Comparison of ENCODE assay signal across 16 cellular contexts in genomic region chr4:38957947-38958346, GRCh38.
A peak's percentile ranks its signal among the peaks of the same experiment; 100 is the strongest.
DNase-seq lines count a peak whose midpoint lies in the region; ATAC-seq and TF ChIP-seq lines count a peak whose summit lies in the region.
"Had no signal": no experiment of that assay in that cellular context is flagged by ENCODE, and none has a peak within 500 bp of the region (broad histone marks: within the 10 kb centered on the region; RNA-seq: fewer than 3 reads in every experiment).

No MANE protein-coding gene starts in this region.

- H3K36me3 ChIP-seq in stomach smooth muscle (ENCODE audit: control insufficient read depth in 2 of 2, insufficient read depth in 2 of 2, low read length in 2 of 2) (no peaks in the 10 kb centered on the region), aorta (ENCODE audit: control insufficient read depth in 1 of 2, insufficient read depth in 2 of 2, low read length in 1 of 2) (no peaks in the 10 kb centered on the region)
- no peaks in the 10 kb centered on the region for H3K36me3 ChIP-seq in CD8-positive, alpha-beta T cell (ENCODE audit: insufficient read depth, low read length)

- peaks cover 2% of the 10 kb centered on the region for H3K4me1 Mint-ChIP-seq in activated T-cell treated with anti-CD3 and anti-CD28 coated beads, Interleukin-2, amount 50 U/mL, for 4 hours (ENCODE audit: low read depth)
- peaks cover 14% of the 10 kb centered on the region for H3K4me1 Mint-ChIP-seq in stimulated activated naive CD8-positive, alpha-beta T cell treated with anti-CD3 and anti-CD28 coated beads, Interleukin-15, amount 100 ng/mL, for 72 hours
- peaks cover 7% of the 10 kb centered on the region for H3K4me1 Mint-ChIP-seq in activated naive CD8-positive, alpha-beta T cell treated with anti-CD3 and anti-CD28 coated beads, Interleukin-2, amount 50 U/mL, for 24 hours
- H3K4me1 Mint-ChIP-seq in CD8-positive, alpha-beta T cell (ENCODE audit: low read depth), result no peaks in the 10 kb centered on the region

- H3K4me3 ChIP-seq in stomach smooth muscle (ENCODE audit: low read length in 2 of 2), result no peak overlapping the region
- no peak overlapping the region for H3K4me3 ChIP-seq in aorta (ENCODE audit: low read length in 2 of 2)
- H3K4me3 ChIP-seq in CD8-positive, alpha-beta T cell (ENCODE audit: low read depth, low read length), result no peak overlapping the region
- H3K4me3 ChIP-seq: GM23248 had no signal

- POLR2A ChIA-PET in CD8-positive, alpha-beta T cell (lab: Charles Lee), result interaction anchor here (0.7 kb wide), 1 partner anchor 23 kb away, joined by 3 read pairs; no protein-coding TSS in a partner anchor

- no peak overlapping the region for H3K4me3 Mint-ChIP-seq in activated T-cell treated with anti-CD3 and anti-CD28 coated beads, Interleukin-2, amount 50 U/mL, for 4 hours
- H3K4me3 Mint-ChIP-seq in stimulated activated naive CD8-positive, alpha-beta T cell treated with anti-CD3 and anti-CD28 coated beads, Interleukin-15, amount 100 ng/mL, for 72 hours, result no peak overlapping the region
- H3K4me3 Mint-ChIP-seq in activated naive CD8-positive, alpha-beta T cell treated with anti-CD3 and anti-CD28 coated beads, Interleukin-2, amount 50 U/mL, for 24 hours, result no peak overlapping the region
- H3K4me3 Mint-ChIP-seq in CD8-positive, alpha-beta T cell, result no peak overlapping the region

- CTCF ChIA-PET in CD8-positive, alpha-beta T cell (lab: Charles Lee), result no interaction called here

- intact Hi-C loops in aorta (cut with DNase I), result no loop called here
- intact Hi-C loops in CD8-positive, alpha-beta T cell (cut with DNase I, micrococcal nuclease), result no loop called here

- peaks cover 4% of the 10 kb centered on the region for H3K36me3 Mint-ChIP-seq in activated T-cell treated with anti-CD3 and anti-CD28 coated beads, Interleukin-2, amount 50 U/mL, for 4 hours (ENCODE audit: insufficient read depth)
- no peaks in the 10 kb centered on the region for H3K36me3 Mint-ChIP-seq in activated naive CD8-positive, alpha-beta T cell treated with anti-CD3 and anti-CD28 coated beads, Interleukin-2, amount 50 U/mL, for 24 hours (ENCODE audit: low read depth)
- H3K36me3 Mint-ChIP-seq in CD8-positive, alpha-beta T cell, result no peaks in the 10 kb centered on the region

- no peaks in the 10 kb centered on the region for H3K27me3 Mint-ChIP-seq in activated T-cell treated with anti-CD3 and anti-CD28 coated beads, Interleukin-2, amount 50 U/mL, for 4 hours (ENCODE audit: low read depth)
- no peaks in the 10 kb centered on the region for H3K27me3 Mint-ChIP-seq in stimulated activated naive CD8-positive, alpha-beta T cell treated with anti-CD3 and anti-CD28 coated beads, Interleukin-15, amount 100 ng/mL, for 72 hours
- no peaks in the 10 kb centered on the region for H3K27me3 Mint-ChIP-seq in activated naive CD8-positive, alpha-beta T cell treated with anti-CD3 and anti-CD28 coated beads, Interleukin-2, amount 50 U/mL, for 24 hours
- H3K27me3 Mint-ChIP-seq in CD8-positive, alpha-beta T cell (ENCODE audit: low read depth), result peaks cover 2% of the 10 kb centered on the region

- H3K9ac ChIP-seq in stomach smooth muscle (ENCODE audit: low read length in 2 of 2), result no peak overlapping the region
- H3K9ac ChIP-seq: GM23248 had no signal

- H3K27ac Mint-ChIP-seq in stimulated activated naive CD8-positive, alpha-beta T cell treated with anti-CD3 and anti-CD28 coated beads, Interleukin-15, amount 100 ng/mL, for 72 hours, result no peak overlapping the region
- H3K27ac Mint-ChIP-seq in activated naive CD8-positive, alpha-beta T cell treated with anti-CD3 and anti-CD28 coated beads, Interleukin-2, amount 50 U/mL, for 24 hours, result no peak overlapping the region
- H3K27ac Mint-ChIP-seq in CD8-positive, alpha-beta T cell, result no peak overlapping the region
- H3K27ac Mint-ChIP-seq: CD4-positive, CD25-positive, alpha-beta regulatory T cell had no signal

- H3K9me3 ChIP-seq in stomach smooth muscle (ENCODE audit: control insufficient read depth in 2 of 2, low read length in 2 of 2), result no peaks in the 10 kb centered on the region
- H3K9me3 ChIP-seq in aorta (ENCODE audit: control insufficient read depth, low read length), result no peaks in the 10 kb centered on the region
- no peaks in the 10 kb centered on the region for H3K9me3 ChIP-seq in CD8-positive, alpha-beta T cell (ENCODE audit: low read length)

- H3K27ac ChIP-seq in stomach smooth muscle (ENCODE audit: low read length) (peak overlapping the region; percentile 37), aorta (ENCODE audit: low read depth in 1 of 2, low read length in 2 of 2) (no peak overlapping the region)
- no peak overlapping the region for H3K27ac ChIP-seq in CD8-positive, alpha-beta T cell (ENCODE audit: low read depth, low read length)
- H3K27ac ChIP-seq: GM23248 had no signal

- TF ChIP-seq CTCF in CD8-positive, alpha-beta T cell (IDR thresholded peaks at IDR 0.05), result no peak

- H3K4me1 ChIP-seq in stomach smooth muscle (ENCODE audit: control insufficient read depth, insufficient read depth, low read length) (peaks cover 4% of the 10 kb centered on the region), aorta (ENCODE audit: control insufficient read depth in 1 of 2, insufficient read depth in 2 of 2, low read length in 2 of 2) (no peaks in the 10 kb centered on the region)
- H3K4me1 ChIP-seq in CD8-positive, alpha-beta T cell (ENCODE audit: insufficient read depth, low read length), result no peaks in the 10 kb centered on the region

- 98% methylated on average over 2 of the region's 2 CpGs for WGBS in aorta, 2 donors

- no peaks in the 10 kb centered on the region for H3K27me3 ChIP-seq in stomach smooth muscle (ENCODE audit: control insufficient read depth in 1 of 2, insufficient read depth in 2 of 2, low read length in 2 of 2)
- H3K27me3 ChIP-seq in aorta (ENCODE audit: control insufficient read depth in 1 of 2, insufficient read depth in 2 of 2, low read length in 1 of 2), result no peaks in the 10 kb centered on the region
- no peaks in the 10 kb centered on the region for H3K27me3 ChIP-seq in CD8-positive, alpha-beta T cell (ENCODE audit: insufficient read depth, low read length)

- peak; percentile 86 to 88 for ATAC-seq in activated T-cell treated with anti-CD3 and anti-CD28 coated beads, Interleukin-2, amount 50 U/mL, for 4 hours
- ATAC-seq in stimulated activated naive CD8-positive, alpha-beta T cell treated with anti-CD3 and anti-CD28 coated beads, Interleukin-15, Interleukin-2, amounts not matched to agents 100 U/mL and 50 U/mL, for 24 hours, result peak; percentile 78
- ATAC-seq in stimulated activated naive CD8-positive, alpha-beta T cell treated with anti-CD3 and anti-CD28 coated beads, Interleukin-15, amount 100 ng/mL, for 72 hours, result no peak
- ATAC-seq in activated naive CD8-positive, alpha-beta T cell treated with anti-CD3 and anti-CD28 coated beads, Interleukin-2, amount 50 U/mL, for 24 hours, result peak; percentile 81
- no peak for ATAC-seq in aorta (ENCODE audit: low FRiP score)
- ATAC-seq in CD8-positive, alpha-beta T cell, result no peak
- ATAC-seq: HCT116 had no signal

- no peak for DNase-seq in activated T-cell treated with anti-CD3 and anti-CD28 coated beads, Interleukin-2, amount 50 U/mL, for 4 hours
- no peak for DNase-seq in activated T-cell treated with anti-CD3 and anti-CD28 coated beads for 4 hours
- no peak for DNase-seq in stimulated activated naive CD8-positive, alpha-beta T cell treated with anti-CD3 and anti-CD28 coated beads, Interleukin-15, Interleukin-2, amounts not matched to agents 100 U/mL and 50 U/mL, for 24 hours
- no peak for DNase-seq in stimulated activated naive CD8-positive, alpha-beta T cell treated with anti-CD3 and anti-CD28 coated beads, Interleukin-15, amount 100 ng/mL, for 72 hours
- no peak for DNase-seq in activated naive CD8-positive, alpha-beta T cell treated with anti-CD3 and anti-CD28 coated beads, Interleukin-2, amount 50 U/mL, for 24 hours
- DNase-seq in aorta, result no peak
- no peak for DNase-seq in CD8-positive, alpha-beta T cell
- DNase-seq: ACHN, Calu3, GM23248, NCI-H1417 treated with DMSO at 0.1 percent for 48 hours, NCI-H2029, NCI-H510A treated with DMSO at 0.1 percent for 48 hours had no signal

- peaks cover 12% of the 10 kb centered on the region for H3K9me3 Mint-ChIP-seq in activated T-cell treated with anti-CD3 and anti-CD28 coated beads, Interleukin-2, amount 50 U/mL, for 4 hours
- peaks cover 12 to 19% of the 10 kb centered on the region in 2 donors for H3K9me3 Mint-ChIP-seq in stimulated activated naive CD8-positive, alpha-beta T cell treated with anti-CD3 and anti-CD28 coated beads, Interleukin-15, amount 100 ng/mL, for 72 hours
- H3K9me3 Mint-ChIP-seq in activated naive CD8-positive, alpha-beta T cell treated with anti-CD3 and anti-CD28 coated beads, Interleukin-2, amount 50 U/mL, for 24 hours, result peaks cover 10% of the 10 kb centered on the region
- H3K9me3 Mint-ChIP-seq in CD8-positive, alpha-beta T cell, result peaks cover 7% of the 10 kb centered on the region

Comparison
In these comparisons a context has a peak if more than half of its experiments do, and no peak if none do; other contexts are left out.
1. ATAC-seq: peak in activated T-cell treated with anti-CD3 and anti-CD28 coated beads, Interleukin-2, amount 50 U/mL, for 4 hours (2 of 2), stimulated activated naive CD8-positive, alpha-beta T cell treated with anti-CD3 and anti-CD28 coated beads, Interleukin-15, Interleukin-2, amounts not matched to agents 100 U/mL and 50 U/mL, for 24 hours (single experiment) and activated naive CD8-positive, alpha-beta T cell treated with anti-CD3 and anti-CD28 coated beads, Interleukin-2, amount 50 U/mL, for 24 hours (single experiment); none in stimulated activated naive CD8-positive, alpha-beta T cell treated with anti-CD3 and anti-CD28 coated beads, Interleukin-15, amount 100 ng/mL, for 72 hours (single experiment), aorta (single experiment) and CD8-positive, alpha-beta T cell (single experiment).